1 cellular context compared by ENCODE assay signal in the genomic region with DNA sequence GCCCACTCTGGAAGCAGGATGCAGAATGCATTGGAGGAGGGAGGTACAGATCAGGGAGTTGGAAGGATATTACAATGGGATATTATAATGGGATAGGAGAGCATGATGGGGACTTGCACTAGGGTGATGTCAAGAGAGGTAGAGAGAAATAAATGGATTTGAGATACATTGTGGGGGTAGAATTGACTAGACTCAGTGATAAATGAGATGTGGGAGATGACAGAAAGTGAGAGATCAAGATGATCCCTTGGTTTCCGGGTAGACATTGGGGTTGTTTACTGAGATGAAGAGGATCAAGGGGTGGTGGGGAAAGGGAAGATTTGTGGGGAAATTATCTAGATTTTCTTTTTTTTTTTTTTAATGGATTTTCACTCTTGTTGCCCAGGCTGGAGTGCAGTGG.
TF ChIP-seq lines count a peak whose summit lies in the region.

No MANE protein-coding gene starts in this region.

TF ChIP-seq in GM12878, 131 proteins besides CTCF, POLR2A, EP300 and RAD21:
- TF ChIP-seq CEBPB (IDR thresholded peaks at IDR 0.05; ENCODE audit: borderline replicate concordance in 1 of 2, low read depth in 2 of 2, low read length in 2 of 2): no peak
- no peak for TF ChIP-seq FOS (IDR thresholded peaks at IDR 0.05; ENCODE audit: borderline replicate concordance, extremely low read depth, insufficient read length)
- TF ChIP-seq EED (IDR thresholded peaks at IDR 0.05; ENCODE audit: low read depth): 0 out of 2 replicates have a peak, but pooled peaks have one; percentile 44
- TF ChIP-seq MTA2 (IDR thresholded peaks at IDR 0.05; ENCODE audit: low read depth): no peak
- TF ChIP-seq RUNX3 (IDR thresholded peaks at IDR 0.05; ENCODE audit: low read length): peak; percentile 47; the same call in 1 of the 2 replicates
- TF ChIP-seq ZNF274 (IDR thresholded peaks at IDR 0.05; ENCODE audit: insufficient read depth, insufficient read length): no peak
- TF ChIP-seq KDM1A (IDR thresholded peaks at IDR 0.05; ENCODE audit: borderline replicate concordance): no peak
- peak; percentile 24; the same call in 1 of the 2 replicates for TF ChIP-seq CREM (IDR thresholded peaks at IDR 0.05; ENCODE audit: low read depth)
- no peak for TF ChIP-seq MYC (IDR thresholded peaks at IDR 0.05; ENCODE audit: insufficient read depth, insufficient read length, insufficient replicate concordance, low read length, severe bottlenecking)
- no peak for TF ChIP-seq IRF4 (IDR thresholded peaks at IDR 0.05; ENCODE audit: low read depth, low read length)
- TF ChIP-seq JUNB (IDR thresholded peaks at IDR 0.05): peak; percentile 66
- TF ChIP-seq STAT3 (IDR thresholded peaks at IDR 0.05; ENCODE audit: low read depth, low read length): no peak
- 0 out of 2 replicates have a peak, but pooled peaks have one; percentile 38 for TF ChIP-seq NFIC (IDR thresholded peaks at IDR 0.05; ENCODE audit: low read depth, low read length)
- TF ChIP-seq, protein P1, sequence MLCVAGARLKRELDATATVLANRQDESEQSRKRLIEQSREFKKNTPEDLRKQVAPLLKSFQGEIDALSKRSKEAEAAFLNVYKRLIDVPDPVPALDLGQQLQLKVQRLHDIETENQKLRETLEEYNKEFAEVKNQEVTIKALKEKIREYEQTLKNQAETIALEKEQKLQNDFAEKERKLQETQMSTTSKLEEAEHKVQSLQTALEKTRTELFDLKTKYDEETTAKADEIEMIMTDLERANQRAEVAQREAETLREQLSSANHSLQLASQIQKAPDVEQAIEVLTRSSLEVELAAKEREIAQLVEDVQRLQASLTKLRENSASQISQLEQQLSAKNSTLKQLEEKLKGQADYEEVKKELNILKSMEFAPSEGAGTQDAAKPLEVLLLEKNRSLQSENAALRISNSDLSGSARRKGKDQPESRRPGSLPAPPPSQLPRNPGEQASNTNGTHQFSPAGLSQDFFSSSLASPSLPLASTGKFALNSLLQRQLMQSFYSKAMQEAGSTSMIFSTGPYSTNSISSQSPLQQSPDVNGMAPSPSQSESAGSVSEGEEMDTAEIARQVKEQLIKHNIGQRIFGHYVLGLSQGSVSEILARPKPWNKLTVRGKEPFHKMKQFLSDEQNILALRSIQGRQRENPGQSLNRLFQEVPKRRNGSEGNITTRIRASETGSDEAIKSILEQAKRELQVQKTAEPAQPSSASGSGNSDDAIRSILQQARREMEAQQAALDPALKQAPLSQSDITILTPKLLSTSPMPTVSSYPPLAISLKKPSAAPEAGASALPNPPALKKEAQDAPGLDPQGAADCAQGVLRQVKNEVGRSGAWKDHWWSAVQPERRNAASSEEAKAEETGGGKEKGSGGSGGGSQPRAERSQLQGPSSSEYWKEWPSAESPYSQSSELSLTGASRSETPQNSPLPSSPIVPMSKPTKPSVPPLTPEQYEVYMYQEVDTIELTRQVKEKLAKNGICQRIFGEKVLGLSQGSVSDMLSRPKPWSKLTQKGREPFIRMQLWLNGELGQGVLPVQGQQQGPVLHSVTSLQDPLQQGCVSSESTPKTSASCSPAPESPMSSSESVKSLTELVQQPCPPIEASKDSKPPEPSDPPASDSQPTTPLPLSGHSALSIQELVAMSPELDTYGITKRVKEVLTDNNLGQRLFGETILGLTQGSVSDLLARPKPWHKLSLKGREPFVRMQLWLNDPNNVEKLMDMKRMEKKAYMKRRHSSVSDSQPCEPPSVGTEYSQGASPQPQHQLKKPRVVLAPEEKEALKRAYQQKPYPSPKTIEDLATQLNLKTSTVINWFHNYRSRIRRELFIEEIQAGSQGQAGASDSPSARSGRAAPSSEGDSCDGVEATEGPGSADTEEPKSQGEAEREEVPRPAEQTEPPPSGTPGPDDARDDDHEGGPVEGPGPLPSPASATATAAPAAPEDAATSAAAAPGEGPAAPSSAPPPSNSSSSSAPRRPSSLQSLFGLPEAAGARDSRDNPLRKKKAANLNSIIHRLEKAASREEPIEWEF (IDR thresholded peaks at IDR 0.05; ENCODE audit: insufficient replicate concordance, low read depth, low read length): no peak
- TF ChIP-seq ZZZ3 (IDR thresholded peaks at IDR 0.05; ENCODE audit: control insufficient read depth, insufficient read length, low read depth): no peak
